In genomic region chr1:22267413-22268257, GRCh38 we compare ENCODE assay signal across 19 cellular contexts.
"Had no signal": no experiment of that assay in that cellular context is flagged by ENCODE, and none has a peak within 500 bp of the region (broad histone marks: within the 10 kb centered on the region; RNA-seq: fewer than 3 reads in every experiment).

No MANE protein-coding gene starts in this region.

- H3K4me1 ChIP-seq: colonic mucosa, gastroesophageal sphincter, parathyroid adenoma, sigmoid colon had no signal

- H3K4me3 ChIP-seq: colonic mucosa, esophagus squamous epithelium, gastroesophageal sphincter, sigmoid colon, skin epidermis, stomach, thoracic aorta, transverse colon had no signal

- H3K36me3 ChIP-seq: colonic mucosa, esophagus squamous epithelium, gastroesophageal sphincter, sigmoid colon, stomach, thoracic aorta, transverse colon had no signal

- H2AFZ ChIP-seq: parathyroid adenoma had no signal

- H3K9ac ChIP-seq: parathyroid adenoma had no signal

- H3K27ac Mint-ChIP-seq: immature natural killer cell, natural killer cell had no signal

- ATAC-seq: gastroesophageal sphincter, left ventricle myocardium superior, natural killer cell had no signal

- H3K27ac ChIP-seq: colonic mucosa, esophagus squamous epithelium, gastroesophageal sphincter, parathyroid adenoma, sigmoid colon, skin epidermis, stomach, thoracic aorta, transverse colon had no signal

- H3K79me2 ChIP-seq: parathyroid adenoma had no signal

- DNase-seq: colonic mucosa; dermis blood vessel endothelial cell; esophagus squamous epithelium; foreskin fibroblast; immature natural killer cell; left ventricle myocardium superior; natural killer cell; sigmoid colon; stimulated activated CD4-positive, alpha-beta T cell treated with anti-CD3 and anti-CD28 coated beads, Interleukin-12 subunit alpha, Interleukin-12 subunit beta, amount 100 ng/mL, for 4 hours; stimulated activated naive CD4-positive, alpha-beta T cell; stomach; substantia nigra; transverse colon had no signal

- H3K27me3 ChIP-seq: colonic mucosa had no signal

- FAIRE-seq: keratinocyte, urothelium cell line had no signal

- H3K9me3 ChIP-seq: colonic mucosa, esophagus squamous epithelium, gastroesophageal sphincter, sigmoid colon, stomach, thoracic aorta, transverse colon had no signal

- H3K4me3 Mint-ChIP-seq: immature natural killer cell, natural killer cell had no signal

- H3K36me3 Mint-ChIP-seq: immature natural killer cell, natural killer cell had no signal

- H3K9me3 Mint-ChIP-seq: immature natural killer cell, natural killer cell had no signal

- H3K4me1 Mint-ChIP-seq: immature natural killer cell, natural killer cell had no signal
